Comparison of ENCODE assay signal across 14 cellular contexts in genomic region chr18:79583984-79584401, GRCh38.
DNase-seq lines count a peak whose midpoint lies in the region; ATAC-seq and TF ChIP-seq lines count a peak whose summit lies in the region.
"Had no signal": no experiment of that assay in that cellular context is flagged by ENCODE, and none has a peak within 500 bp of the region (broad histone marks: within the 10 kb centered on the region; RNA-seq: fewer than 3 reads in every experiment).

No MANE protein-coding gene starts in this region.

- H3K27ac Mint-ChIP-seq in stimulated activated naive CD8-positive, alpha-beta T cell treated with anti-CD3 and anti-CD28 coated beads, Interleukin-15, amount 100 ng/mL, for 72 hours, result peak overlapping the region in 1 of 2 donors; percentile 84
- H3K27ac Mint-ChIP-seq: activated naive CD4-positive, alpha-beta T cell treated with anti-CD3 and anti-CD28 coated beads, Interleukin-2, amount 50 U/mL, for 72 hours; progenitor cell of endocrine pancreas; T-cell had no signal

- H3K27me3 Mint-ChIP-seq in stimulated activated naive CD8-positive, alpha-beta T cell treated with anti-CD3 and anti-CD28 coated beads, Interleukin-15, amount 100 ng/mL, for 72 hours, result peaks cover 7% of the 10 kb centered on the region
- H3K27me3 Mint-ChIP-seq: T-cell had no signal

- H3K9me3 ChIP-seq in mucosa of descending colon, result no peaks in the 10 kb centered on the region
- H3K9me3 ChIP-seq: breast epithelium, esophagus squamous epithelium had no signal

- no peaks in the 10 kb centered on the region for H3K4me1 Mint-ChIP-seq in stimulated activated naive CD8-positive, alpha-beta T cell treated with anti-CD3 and anti-CD28 coated beads, Interleukin-15, amount 100 ng/mL, for 72 hours

- TF ChIP-seq CTCF in RWPE1 (conservative IDR thresholded peaks at IDR 0.05; ENCODE audit: low read depth) (no peak), mucosa of descending colon (IDR thresholded peaks at IDR 0.05) (no peak)

- peak overlapping the region; percentile 60 for H3K27ac ChIP-seq in RWPE1
- H3K27ac ChIP-seq: breast epithelium, esophagus squamous epithelium had no signal

- H3K9me3 Mint-ChIP-seq in stimulated activated naive CD8-positive, alpha-beta T cell treated with anti-CD3 and anti-CD28 coated beads, Interleukin-15, amount 100 ng/mL, for 72 hours, result no peaks in the 10 kb centered on the region
- H3K9me3 Mint-ChIP-seq: activated naive CD4-positive, alpha-beta T cell treated with anti-CD3 and anti-CD28 coated beads, Interleukin-2, amount 50 U/mL, for 72 hours; T-cell had no signal

- H3K4me3 Mint-ChIP-seq in stimulated activated naive CD8-positive, alpha-beta T cell treated with anti-CD3 and anti-CD28 coated beads, Interleukin-15, amount 100 ng/mL, for 72 hours, result no peak overlapping the region
- H3K4me3 Mint-ChIP-seq: T-cell had no signal

- H3K4me1 ChIP-seq in mucosa of descending colon (ENCODE audit: low read depth), result no peaks in the 10 kb centered on the region

- H3K4me3 ChIP-seq in mucosa of descending colon, result no peak overlapping the region
- H3K4me3 ChIP-seq: breast epithelium, esophagus squamous epithelium had no signal

- intact Hi-C loops in mucosa of descending colon (cut with DNase I, micrococcal nuclease), result no loop called here

- ATAC-seq in stimulated activated naive CD8-positive, alpha-beta T cell treated with anti-CD3 and anti-CD28 coated beads, Interleukin-15, amount 100 ng/mL, for 72 hours, result peak; percentile 62
- no peak for ATAC-seq in stimulated activated naive CD8-positive, alpha-beta T cell treated with anti-CD3 and anti-CD28 coated beads, Interleukin-15, Interleukin-2, amounts not matched to agents 100 U/mL and 50 U/mL, for 24 hours
- ATAC-seq in mucosa of descending colon, result peak; percentile 19
- no peak for ATAC-seq in HG03378 (IDR thresholded peaks at IDR 0.05; ENCODE audit: unreplicated experiment)
- ATAC-seq in GM21576 (IDR thresholded peaks at IDR 0.05; ENCODE audit: unreplicated experiment), result no peak
- ATAC-seq: activated naive CD4-positive, alpha-beta T cell treated with anti-CD3 and anti-CD28 coated beads, Interleukin-2, amount 50 U/mL, for 72 hours; T-cell had no signal

- CTCF ChIA-PET in RWPE1 (lab: Yijun Ruan, JAX), result interaction anchor here (0.6 kb wide), 1 partner anchor 16 kb away, joined by 3 read pairs; no protein-coding TSS in a partner anchor

- POLR2A ChIA-PET in RWPE1 (lab: Yijun Ruan, JAX; ENCODE audit: low non-redundant PET), result no interaction called here

- H3K36me3 ChIP-seq in mucosa of descending colon (ENCODE audit: low read depth), result no peaks in the 10 kb centered on the region
- H3K36me3 ChIP-seq: breast epithelium, esophagus squamous epithelium had no signal

- DNase-seq in stimulated activated naive CD8-positive, alpha-beta T cell treated with anti-CD3 and anti-CD28 coated beads, Interleukin-15, amount 100 ng/mL, for 72 hours, result no peak
- DNase-seq in stimulated activated naive CD8-positive, alpha-beta T cell treated with anti-CD3 and anti-CD28 coated beads, Interleukin-15, Interleukin-2, amounts not matched to agents 100 U/mL and 50 U/mL, for 24 hours, result no peak
- DNase-seq in RWPE1 (ENCODE audit: low spot score), result no peak
- peak in 2 of 3 donors; percentile 18 to 39 for DNase-seq in mucosa of descending colon
- DNase-seq in stimulated activated naive CD4-positive, alpha-beta T cell treated with Interleukin-2 at 50 U/mL for 16 hours (lab: John Stamatoyannopoulos, UW), result no peak
- DNase-seq: esophagus squamous epithelium, NCI-H1436, NCI-H526 treated with DMSO at 0.1 percent for 48 hours, T-cell had no signal

Comparison
In these comparisons a context has a peak if more than half of its experiments do, and no peak if none do; other contexts are left out.
1. ATAC-seq: peak in stimulated activated naive CD8-positive, alpha-beta T cell treated with anti-CD3 and anti-CD28 coated beads, Interleukin-15, amount 100 ng/mL, for 72 hours (single experiment) and mucosa of descending colon (single experiment); none in stimulated activated naive CD8-positive, alpha-beta T cell treated with anti-CD3 and anti-CD28 coated beads, Interleukin-15, Interleukin-2, amounts not matched to agents 100 U/mL and 50 U/mL, for 24 hours (single experiment), HG03378 (single experiment) and GM21576 (single experiment).
2. DNase-seq: peak in mucosa of descending colon (2 of 3); none in stimulated activated naive CD8-positive, alpha-beta T cell treated with anti-CD3 and anti-CD28 coated beads, Interleukin-15, amount 100 ng/mL, for 72 hours (0 of 2), stimulated activated naive CD8-positive, alpha-beta T cell treated with anti-CD3 and anti-CD28 coated beads, Interleukin-15, Interleukin-2, amounts not matched to agents 100 U/mL and 50 U/mL, for 24 hours (single experiment), RWPE1 (single experiment) and stimulated activated naive CD4-positive, alpha-beta T cell treated with Interleukin-2 at 50 U/mL for 16 hours (single experiment).